8 cellular contexts compared by ENCODE assay signal in genomic region chr6:28839443-28840120, GRCh38.
DNase-seq lines count a peak whose midpoint lies in the region; ATAC-seq and TF ChIP-seq lines count a peak whose summit lies in the region.

No MANE protein-coding gene starts in this region.

- H4K5ac ChIP-seq in H9 (ENCODE audit: insufficient read length, low read depth, low read length), result no peak overlapping the region

- no peak overlapping the region for H2BK5ac ChIP-seq in H9 (ENCODE audit: insufficient read length, low read length)

- no peaks in the 10 kb centered on the region for H3K79me2 ChIP-seq in H9 (ENCODE audit: insufficient read depth, low read length)

- H3K27ac ChIP-seq in H9 (ENCODE audit: insufficient read length, low read depth, low read length), result no peak overlapping the region
- peak overlapping the region; percentile 78 for H3K27ac ChIP-seq in VCaP

- peak overlapping the region; percentile 99 for H2AFZ ChIP-seq in H9 (ENCODE audit: low read length)

- no peaks in the 10 kb centered on the region for H3K4me1 ChIP-seq in H9 (ENCODE audit: insufficient read depth, low read length)
- peaks cover 7% of the 10 kb centered on the region for H3K4me1 ChIP-seq in skeletal muscle satellite cell (ENCODE audit: control insufficient read depth, insufficient read depth, low read length)

- H2BK120ac ChIP-seq in H9 (ENCODE audit: low read depth, low read length, poor library complexity, severe bottlenecking), result no peak overlapping the region

- H3K56ac ChIP-seq in H9 (ENCODE audit: insufficient read length, low read depth, low read length), result no peak overlapping the region

- no peak overlapping the region for H3K14ac ChIP-seq in H9 (ENCODE audit: insufficient read depth, low read length)

- no peaks in the 10 kb centered on the region for H3K79me1 ChIP-seq in H9 (ENCODE audit: insufficient read depth, low read depth, low read length, poor library complexity, severe bottlenecking)

- no peaks in the 10 kb centered on the region for H3K27me3 ChIP-seq in H9 (ENCODE audit: insufficient read depth, low read length)
- H3K27me3 ChIP-seq in skeletal muscle satellite cell (ENCODE audit: control insufficient read depth, insufficient read depth, low read length), result peaks cover 3% of the 10 kb centered on the region

- no peaks in the 10 kb centered on the region for H3K9me3 ChIP-seq in H9 (ENCODE audit: control insufficient read depth, low read depth, low read length)
- H3K9me3 ChIP-seq in skeletal muscle satellite cell (replicated peaks; ENCODE audit: low read length), result no peaks in the 10 kb centered on the region

- no peak for ATAC-seq in HG02840 (IDR thresholded peaks at IDR 0.05; ENCODE audit: low FRiP score, unreplicated experiment)

- H3K4me3 Mint-ChIP-seq in H9 (peak overlapping the region; percentile 93 to 99), glutamatergic neuron (ENCODE audit: unreplicated experiment) (peak overlapping the region; percentile 95)

- H3K4me2 ChIP-seq in H9 (ENCODE audit: insufficient read depth, insufficient read length, low read length) (peak overlapping the region; percentile 65), skeletal muscle satellite cell (ENCODE audit: low read length) (peak overlapping the region; percentile 93)

- H3K27me3 Mint-ChIP-seq in H9 (ENCODE audit: low read depth) (peaks cover 30% of the 10 kb centered on the region), glutamatergic neuron (ENCODE audit: unreplicated experiment) (peaks cover 16% of the 10 kb centered on the region)

- H3K23ac ChIP-seq in H9 (ENCODE audit: insufficient read length, low read depth, low read length), result no peak overlapping the region

- no peak overlapping the region for H4K91ac ChIP-seq in H9 (ENCODE audit: insufficient read length, low read depth, low read length)

- no peaks in the 10 kb centered on the region for H3K36me3 ChIP-seq in skeletal muscle satellite cell (ENCODE audit: insufficient read depth, low read length)

- no CpG with 5 or more reads among the region's 9 CpGs for WGBS in H9 (ENCODE audit: extremely low coverage, insufficient read length, low lambda C conversion rate)

- no peak overlapping the region for H3T11ph ChIP-seq in H9 (ENCODE audit: low read length)

- H2BK12ac ChIP-seq in H9 (ENCODE audit: insufficient read length, low read depth, low read length), result no peak overlapping the region

- no peak overlapping the region for H2BK15ac ChIP-seq in H9 (ENCODE audit: low read depth, low read length)

- H3K27ac Mint-ChIP-seq in H9 (no peak overlapping the region), glutamatergic neuron (ENCODE audit: unreplicated experiment) (no peak overlapping the region)

- H3K9me3 Mint-ChIP-seq in H9, result peaks cover 0 to 8% of the 10 kb centered on the region in 2 experiments; a peak in 2 of 5 replicates
- peaks cover 16% of the 10 kb centered on the region for H3K9me3 Mint-ChIP-seq in glutamatergic neuron (ENCODE audit: unreplicated experiment)

- H3K9ac ChIP-seq in H9 (ENCODE audit: extremely low read depth, insufficient read length, low read length) (no peak overlapping the region), skeletal muscle satellite cell (ENCODE audit: low read depth, low read length) (peak overlapping the region; percentile 49)

- H3K4me3 ChIP-seq in skeletal muscle satellite cell (ENCODE audit: low read length), result peak overlapping the region; percentile 78

- H2BK20ac ChIP-seq in H9 (ENCODE audit: low read depth, low read length, poor library complexity, severe bottlenecking), result no peak overlapping the region

- H3K4me1 Mint-ChIP-seq in H9 (peaks cover 6 to 9% of the 10 kb centered on the region in 2 experiments), glutamatergic neuron (ENCODE audit: low read depth, unreplicated experiment) (no peaks in the 10 kb centered on the region)

- no peak overlapping the region for H3K4ac ChIP-seq in H9 (ENCODE audit: low read depth, low read length)

- DNase-seq in H9, result no peak
- no peak for DNase-seq in glutamatergic neuron
- no peak for DNase-seq in stimulated activated CD4-positive, alpha-beta T cell treated with anti-CD3 and anti-CD28 coated beads, Interleukin-15, amount 100 ng/mL, for 24 hours
- no peak for DNase-seq in HUDEP-2 (lab: John Stamatoyannopoulos, UW; ENCODE audit: unreplicated experiment in 76 of 76)
- DNase-seq in NCI-H2081 treated with DMSO at 0.1 percent for 48 hours (lab: John Stamatoyannopoulos, UW), result no peak

- no peak for TF ChIP-seq CTCF in H9 (conservative IDR thresholded peaks at IDR 0.05)
- no peak for TF ChIP-seq CTCF in VCaP (conservative IDR thresholded peaks at IDR 0.05)
- no peak for TF ChIP-seq CTCF in glutamatergic neuron (IDR thresholded peaks at IDR 0.05; ENCODE audit: partially characterized antibody, unreplicated experiment)

- no peaks in the 10 kb centered on the region for H3K36me3 Mint-ChIP-seq in H9 (ENCODE audit: insufficient read depth in 1 of 3, low read depth in 3 of 3)
- no peaks in the 10 kb centered on the region for H3K36me3 Mint-ChIP-seq in glutamatergic neuron (ENCODE audit: unreplicated experiment)

- H3K18ac ChIP-seq in H9 (ENCODE audit: insufficient read length, low read depth, low read length), result no peak overlapping the region

- no peaks in the 10 kb centered on the region for H4K20me1 ChIP-seq in H9 (ENCODE audit: control insufficient read depth, insufficient read depth, insufficient read length)

- H4K8ac ChIP-seq in H9 (replicated peaks; ENCODE audit: insufficient read length, low read depth, low read length), result no peak overlapping the region

- H3K23me2 ChIP-seq in H9 (ENCODE audit: insufficient read length, low read depth, low read length, poor library complexity, severe bottlenecking), result no peaks in the 10 kb centered on the region

- no peak overlapping the region for H2AK5ac ChIP-seq in H9 (ENCODE audit: insufficient read length, low read length)
